In genomic region chr1:30447080-30447479, GRCh38 we compare ENCODE assay signal across 30 cellular contexts.
"Had no signal": no experiment of that assay in that cellular context is flagged by ENCODE, and none has a peak within 500 bp of the region (broad histone marks: within the 10 kb centered on the region; RNA-seq: fewer than 3 reads in every experiment).

No MANE protein-coding gene starts in this region.

- H3K4me3 Mint-ChIP-seq: activated CD4-positive, alpha-beta memory T cell treated with anti-CD3 and anti-CD28 coated beads for 36 hours; activated CD8-positive, alpha-beta memory T cell treated with anti-CD3 and anti-CD28 coated beads, Interleukin-2, amount 10 ng/mL, durations not matched to agents 7 days and 5 days; activated naive CD4-positive, alpha-beta T cell treated with anti-CD3 and anti-CD28 coated beads for 36 hours; activated T-cell treated with anti-CD3 and anti-CD28 coated beads, Interleukin-2, amount 50 U/mL, for 72 hours; natural killer cell treated with Interleukin-12 subunit alpha and Interleukin-12 subunit beta and Interleukin-15 and Interleukin-18, amount 100 ng/mL, for 72 hours; stimulated activated effector memory CD8-positive, alpha-beta T cell treated with anti-CD3 and anti-CD28 coated beads, Interleukin-12 subunit alpha, Interleukin-12 subunit beta, amount 100 ng/mL, for 72 hours; stimulated activated naive CD8-positive, alpha-beta T cell treated with anti-CD3 and anti-CD28 coated beads, Interleukin-15, Interleukin-2, amounts not matched to agents 100 ng/mL and 50 ng/mL, for 24 hours; T-helper 2 cell treated with Interferon-gamma antibody and Interleukin-4, amounts not matched to agents 5 μg/mL and 100 μg/mL, for 36 hours had no signal

- ATAC-seq: activated CD8-positive, alpha-beta memory T cell treated with anti-CD3 and anti-CD28 coated beads, Interleukin-2, amount 10 ng/mL, durations not matched to agents 7 days and 5 days; activated T-cell treated with anti-CD3 and anti-CD28 coated beads, Interleukin-2, amount 50 U/mL, for 72 hours; esophagus mucosa; foreskin keratinocyte; heart right ventricle; left lung; mucosa of descending colon; natural killer cell treated with Interleukin-12 subunit alpha and Interleukin-12 subunit beta and Interleukin-15 and Interleukin-18, amount 100 ng/mL, for 72 hours; sciatic nerve; stimulated activated effector memory CD8-positive, alpha-beta T cell treated with anti-CD3 and anti-CD28 coated beads, Interleukin-12 subunit alpha, Interleukin-12 subunit beta, amount 100 ng/mL, for 72 hours had no signal

- H3K4me3 ChIP-seq: heart right ventricle, left lung, lower lobe of right lung, mucosa of descending colon, ovary, prostate gland, skin epidermis, thoracic aorta, upper lobe of left lung had no signal

- H3K27ac Mint-ChIP-seq: activated CD4-positive, alpha-beta memory T cell treated with anti-CD3 and anti-CD28 coated beads for 36 hours; activated CD8-positive, alpha-beta memory T cell treated with anti-CD3 and anti-CD28 coated beads, Interleukin-2, amount 10 ng/mL, durations not matched to agents 7 days and 5 days; activated naive CD4-positive, alpha-beta T cell treated with anti-CD3 and anti-CD28 coated beads for 36 hours; activated T-cell treated with anti-CD3 and anti-CD28 coated beads, Interleukin-2, amount 50 U/mL, for 72 hours; natural killer cell treated with Interleukin-12 subunit alpha and Interleukin-12 subunit beta and Interleukin-15 and Interleukin-18, amount 100 ng/mL, for 72 hours; stimulated activated effector memory CD8-positive, alpha-beta T cell treated with anti-CD3 and anti-CD28 coated beads, Interleukin-12 subunit alpha, Interleukin-12 subunit beta, amount 100 ng/mL, for 72 hours; stimulated activated naive CD8-positive, alpha-beta T cell treated with anti-CD3 and anti-CD28 coated beads, Interleukin-15, Interleukin-2, amounts not matched to agents 100 ng/mL and 50 ng/mL, for 24 hours; T-helper 2 cell treated with Interferon-gamma antibody and Interleukin-4, amounts not matched to agents 5 μg/mL and 100 μg/mL, for 36 hours had no signal

- FAIRE-seq: islet of Langerhans had no signal

- H3K9me3 Mint-ChIP-seq: activated CD4-positive, alpha-beta memory T cell treated with anti-CD3 and anti-CD28 coated beads for 36 hours; natural killer cell treated with Interleukin-12 subunit alpha and Interleukin-12 subunit beta and Interleukin-15 and Interleukin-18, amount 100 ng/mL, for 72 hours; stimulated activated effector memory CD8-positive, alpha-beta T cell treated with anti-CD3 and anti-CD28 coated beads, Interleukin-12 subunit alpha, Interleukin-12 subunit beta, amount 100 ng/mL, for 72 hours; T-helper 2 cell treated with Interferon-gamma antibody and Interleukin-4, amounts not matched to agents 5 μg/mL and 100 μg/mL, for 36 hours had no signal

- DNase-seq: activated CD4-positive, alpha-beta memory T cell treated with anti-CD3 and anti-CD28 coated beads for 36 hours; activated CD4-positive, alpha-beta T cell treated with anti-CD3 and anti-CD28 coated beads for 48 hours; activated CD8-positive, alpha-beta memory T cell treated with anti-CD3 and anti-CD28 coated beads, Interleukin-2, amount 10 ng/mL, durations not matched to agents 7 days and 5 days; activated naive CD4-positive, alpha-beta T cell treated with anti-CD3 and anti-CD28 coated beads for 36 hours; activated T-cell treated with anti-CD3 and anti-CD28 coated beads for 4 hours; activated T-cell treated with anti-CD3 and anti-CD28 coated beads, Interleukin-2, amount 50 U/mL, for 72 hours; amniotic stem cell; cortex of kidney; foreskin keratinocyte; heart right ventricle; left lung; lower lobe of right lung; mesendoderm; mucosa of descending colon; ovary; retina; stimulated activated CD4-positive, alpha-beta T cell treated with anti-CD3 and anti-CD28 coated beads, Interleukin-4, amount 100 ng/mL, for 24 hours; T-helper 1 cell; upper lobe of left lung had no signal

- H3K27ac ChIP-seq: foreskin keratinocyte, heart right ventricle, left lung, lower lobe of right lung, neutrophil, ovary, prostate gland, skin epidermis, thoracic aorta, upper lobe of left lung had no signal

- H3K27me3 ChIP-seq: foreskin keratinocyte, heart right ventricle, neutrophil, ovary, upper lobe of left lung had no signal

- H3K4me1 Mint-ChIP-seq: activated CD8-positive, alpha-beta memory T cell treated with anti-CD3 and anti-CD28 coated beads, Interleukin-2, amount 10 ng/mL, durations not matched to agents 7 days and 5 days; stimulated activated effector memory CD8-positive, alpha-beta T cell treated with anti-CD3 and anti-CD28 coated beads, Interleukin-12 subunit alpha, Interleukin-12 subunit beta, amount 100 ng/mL, for 72 hours had no signal

- H3K36me3 Mint-ChIP-seq: activated CD4-positive, alpha-beta memory T cell treated with anti-CD3 and anti-CD28 coated beads for 36 hours; activated CD8-positive, alpha-beta memory T cell treated with anti-CD3 and anti-CD28 coated beads, Interleukin-2, amount 10 ng/mL, durations not matched to agents 7 days and 5 days; natural killer cell treated with Interleukin-12 subunit alpha and Interleukin-12 subunit beta and Interleukin-15 and Interleukin-18, amount 100 ng/mL, for 72 hours; stimulated activated effector memory CD8-positive, alpha-beta T cell treated with anti-CD3 and anti-CD28 coated beads, Interleukin-12 subunit alpha, Interleukin-12 subunit beta, amount 100 ng/mL, for 72 hours had no signal

- H3K9me3 ChIP-seq: left lung, lower lobe of right lung, mucosa of descending colon, neutrophil, ovary, prostate gland, thoracic aorta, upper lobe of left lung had no signal

- H3K27me3 Mint-ChIP-seq: activated CD4-positive, alpha-beta memory T cell treated with anti-CD3 and anti-CD28 coated beads for 36 hours; activated CD8-positive, alpha-beta memory T cell treated with anti-CD3 and anti-CD28 coated beads, Interleukin-2, amount 10 ng/mL, durations not matched to agents 7 days and 5 days; stimulated activated naive CD8-positive, alpha-beta T cell treated with anti-CD3 and anti-CD28 coated beads, Interleukin-15, Interleukin-2, amounts not matched to agents 100 ng/mL and 50 ng/mL, for 24 hours had no signal

- H3K36me3 ChIP-seq: heart right ventricle, left lung, lower lobe of right lung, neutrophil, ovary, prostate gland, thoracic aorta, upper lobe of left lung had no signal

- H3K4me1 ChIP-seq: foreskin keratinocyte, heart right ventricle, left lung, lower lobe of right lung, prostate gland, upper lobe of left lung had no signal
